Comparison of ENCODE assay signal across 15 cellular contexts in genomic region chr16:86570542-86571196, GRCh38. TPM values are rescaled to one million over a fixed set of nuclear protein-coding genes. Genes with fewer than 3 reads are reported as not detected.
A peak's percentile ranks its signal among the peaks of the same experiment; 100 is the strongest.
DNase-seq lines count a peak whose midpoint lies in the region; ATAC-seq and TF ChIP-seq lines count a peak whose summit lies in the region.
"Had no signal": no experiment of that assay in that cellular context is flagged by ENCODE, and none has a peak within 500 bp of the region (broad histone marks: within the 10 kb centered on the region; RNA-seq: fewer than 3 reads in every experiment).

No MANE protein-coding gene starts in this region.

- H3K23me2 ChIP-seq in H9 (ENCODE audit: insufficient read length, low read depth, low read length, poor library complexity, severe bottlenecking) = peaks cover 9% of the 10 kb centered on the region

- no peak overlapping the region for H2BK12ac ChIP-seq in H9 (ENCODE audit: insufficient read length, low read depth, low read length)

- H3K9ac ChIP-seq in H9 (ENCODE audit: extremely low read depth, insufficient read length, low read length) = no peak overlapping the region
- H3K9ac ChIP-seq: parathyroid adenoma had no signal

- no peak for TF ChIP-seq CTCF in H9 (conservative IDR thresholded peaks at IDR 0.05)
- no peak for TF ChIP-seq CTCF in WTC11 (IDR thresholded peaks at IDR 0.05)
- TF ChIP-seq CTCF in fibroblast of villous mesenchyme (IDR thresholded peaks at IDR 0.05; ENCODE audit: insufficient read depth, low read depth, low read length) = no peak

- no peak overlapping the region for H4K5ac ChIP-seq in H9 (ENCODE audit: insufficient read length, low read depth, low read length)

- peaks cover 2 to 3% of the 10 kb centered on the region in 2 experiments; a peak in 3 of 5 replicates for H3K9me3 Mint-ChIP-seq in H9
- no peaks in the 10 kb centered on the region for H3K9me3 Mint-ChIP-seq in WTC11
- H3K9me3 Mint-ChIP-seq: activated T-helper 1 cell treated with anti-CD3 and anti-CD28 coated beads, Interleukin-12 subunit alpha, Interleukin-12 subunit beta, Interleukin-2, Interleukin-4 antibody, amounts not matched to agents 30 ng/mL and 10 ng/mL and 1 ng/mL, durations not matched to agents 14 hours and 24 hours and 36 hours had no signal

- H3K27ac Mint-ChIP-seq in H9 (no peak overlapping the region), WTC11 (no peak overlapping the region)
- H3K27ac Mint-ChIP-seq: activated CD4-positive, alpha-beta T cell treated with anti-CD3 and anti-CD28 coated beads for 36 hours; activated T-helper 1 cell treated with anti-CD3 and anti-CD28 coated beads, Interleukin-12 subunit alpha, Interleukin-12 subunit beta, Interleukin-2, Interleukin-4 antibody, amounts not matched to agents 30 ng/mL and 10 ng/mL and 1 ng/mL, durations not matched to agents 14 hours and 24 hours and 36 hours had no signal

- H3K4me1 ChIP-seq in H9 (ENCODE audit: insufficient read depth, low read length) = peaks cover 8% of the 10 kb centered on the region; the same call in 1 of the 2 replicates
- H3K4me1 ChIP-seq: parathyroid adenoma had no signal

- no peak overlapping the region for H3T11ph ChIP-seq in H9 (ENCODE audit: low read length)

- H3K27me3 ChIP-seq in H9 (ENCODE audit: insufficient read depth, low read length) = peaks cover 89% of the 10 kb centered on the region

- intact Hi-C loops in sciatic nerve (cut with DNase I) = loop anchor here (10.0 kb wide), 1 partner anchor 184 kb away; no protein-coding TSS in a partner anchor

- no peak overlapping the region for H3K4me3 ChIP-seq in fibroblast of villous mesenchyme (ENCODE audit: low read depth, low read length)

- H2BK15ac ChIP-seq in H9 (ENCODE audit: low read depth, low read length) = no peak overlapping the region

- no peak overlapping the region for H4K8ac ChIP-seq in H9 (replicated peaks; ENCODE audit: insufficient read length, low read depth, low read length)

- H3K36me3 Mint-ChIP-seq in H9 (ENCODE audit: insufficient read depth in 1 of 3, low read depth in 3 of 3) (no peaks in the 10 kb centered on the region; a peak in 2 of 7 replicates), WTC11 (no peaks in the 10 kb centered on the region)

- no peaks in the 10 kb centered on the region for H4K20me1 ChIP-seq in H9 (ENCODE audit: control insufficient read depth, insufficient read depth, insufficient read length)

- POLR2A ChIA-PET in WTC11 (lab: Charles Lee) = no interaction called here

- H3K14ac ChIP-seq in H9 (ENCODE audit: insufficient read depth, low read length) = no peak overlapping the region

- H3K56ac ChIP-seq in H9 (ENCODE audit: insufficient read length, low read depth, low read length) = no peak overlapping the region

- H3K27me3 Mint-ChIP-seq in H9 (ENCODE audit: low read depth) (peaks cover 93% of the 10 kb centered on the region), WTC11 (ENCODE audit: low read depth) (peaks cover 94% of the 10 kb centered on the region)

- no peak overlapping the region for H2BK20ac ChIP-seq in H9 (ENCODE audit: low read depth, low read length, poor library complexity, severe bottlenecking)

- CTCF ChIA-PET in WTC11 (lab: Charles Lee) = interaction anchor here (0.7 to 2.0 kb wide), 3 partner anchors 48 to 492 kb away, joined by 3 to 12 read pairs (median 6); no protein-coding TSS in a partner anchor

- no peak overlapping the region for H3K18ac ChIP-seq in H9 (ENCODE audit: insufficient read length, low read depth, low read length)

- no peak overlapping the region for H2AK5ac ChIP-seq in H9 (ENCODE audit: insufficient read length, low read length)

- WGBS in H9 (ENCODE audit: extremely low coverage, insufficient read length, low lambda C conversion rate) = no CpG with 5 or more reads among the region's 16 CpGs

- DNase-seq in H9 (peak; percentile 32), WTC11 (ENCODE audit: low spot score) (no peak), fibroblast of villous mesenchyme (ENCODE audit: low read depth) (peak; percentile 9), sciatic nerve (ENCODE audit: low spot score) (peak; percentile 51), mucosa of gallbladder (ENCODE audit: low spot score) (no peak), RPMI8226 (no peak), AG08396 (ENCODE audit: low spot score) (no peak)
- DNase-seq: activated CD4-positive, alpha-beta T cell treated with anti-CD3 and anti-CD28 coated beads for 36 hours; left colon; NCI-H146; NCI-H82; stimulated activated CD4-positive, alpha-beta T cell treated with anti-CD3 and anti-CD28 coated beads, Interleukin-4, amount 100 ng/mL, for 4 hours; stimulated activated naive CD8-positive, alpha-beta T cell treated with anti-CD3 and anti-CD28 coated beads, Interleukin-15, Interleukin-2, amounts not matched to agents 100 U/mL and 50 U/mL, for 24 hours had no signal

- no peaks in the 10 kb centered on the region for H3K9me3 ChIP-seq in H9 (ENCODE audit: control insufficient read depth, low read depth, low read length)

- peak overlapping the region; percentile 8 for H3K4me2 ChIP-seq in H9 (ENCODE audit: insufficient read depth, insufficient read length, low read length)

- H3K79me1 ChIP-seq in H9 (ENCODE audit: insufficient read depth, low read depth, low read length, poor library complexity, severe bottlenecking) = no peaks in the 10 kb centered on the region

- peak overlapping the region in 1 of 2 experiments; percentile 19; a peak in 2 of 5 replicates for H3K4me3 Mint-ChIP-seq in H9
- peak overlapping the region; percentile 28 for H3K4me3 Mint-ChIP-seq in WTC11
- H3K4me3 Mint-ChIP-seq: activated CD4-positive, alpha-beta T cell treated with anti-CD3 and anti-CD28 coated beads for 36 hours; activated T-helper 1 cell treated with anti-CD3 and anti-CD28 coated beads, Interleukin-12 subunit alpha, Interleukin-12 subunit beta, Interleukin-2, Interleukin-4 antibody, amounts not matched to agents 30 ng/mL and 10 ng/mL and 1 ng/mL, durations not matched to agents 14 hours and 24 hours and 36 hours had no signal

- H3K4me1 Mint-ChIP-seq in H9 (peaks cover 29 to 40% of the 10 kb centered on the region in 2 experiments), WTC11 (peaks cover 58% of the 10 kb centered on the region)
- H3K4me1 Mint-ChIP-seq: activated CD4-positive, alpha-beta T cell treated with anti-CD3 and anti-CD28 coated beads for 36 hours had no signal

- no peak overlapping the region for H3K27ac ChIP-seq in H9 (ENCODE audit: insufficient read length, low read depth, low read length)
- H3K27ac ChIP-seq: parathyroid adenoma had no signal

- no peak overlapping the region for H2BK120ac ChIP-seq in H9 (ENCODE audit: low read depth, low read length, poor library complexity, severe bottlenecking)

- H4K91ac ChIP-seq in H9 (ENCODE audit: insufficient read length, low read depth, low read length) = no peak overlapping the region

- no peak overlapping the region for H3K4ac ChIP-seq in H9 (ENCODE audit: low read depth, low read length)

- H3K23ac ChIP-seq in H9 (ENCODE audit: insufficient read length, low read depth, low read length) = no peak overlapping the region

- no peak overlapping the region for H2AFZ ChIP-seq in H9 (ENCODE audit: low read length)
- H2AFZ ChIP-seq: parathyroid adenoma had no signal

- H2BK5ac ChIP-seq in H9 (ENCODE audit: insufficient read length, low read length) = no peak overlapping the region

- H3K79me2 ChIP-seq in H9 (ENCODE audit: insufficient read depth, low read length) = no peaks in the 10 kb centered on the region
- H3K79me2 ChIP-seq: parathyroid adenoma had no signal

- no peak for ATAC-seq in WTC11
- ATAC-seq in sciatic nerve = no peak
- ATAC-seq: activated CD4-positive, alpha-beta T cell treated with anti-CD3 and anti-CD28 coated beads for 36 hours; left colon; stimulated activated naive CD8-positive, alpha-beta T cell treated with anti-CD3 and anti-CD28 coated beads, Interleukin-15, Interleukin-2, amounts not matched to agents 100 U/mL and 50 U/mL, for 24 hours had no signal

TF ChIP-seq in WTC11, 78 proteins besides CTCF, POLR2A, EP300 and RAD21:
- TF ChIP-seq ZBTB21 (CRISPR knock-in tag; IDR thresholded peaks at IDR 0.05; ENCODE audit: borderline replicate concordance) (no peak), FOXJ3 (CRISPR knock-in tag; IDR thresholded peaks at IDR 0.05; ENCODE audit: borderline replicate concordance) (no peak), ZNF317 (CRISPR knock-in tag; IDR thresholded peaks at IDR 0.05; ENCODE audit: borderline replicate concordance, low read depth) (no peak), NFE2L1 (CRISPR knock-in tag; IDR thresholded peaks at IDR 0.05) (no peak)

RNA-seq across cellular contexts. Expression of gene FOXC2, which starts 4.0 kb away (rescaled TPM):
- 0.07 TPM in 1 of 2 replicates, not detected in the other for total RNA-seq in H9 (2021)
- 0.18 to 0.28 TPM (median 0.21 TPM) in 3 replicates for total RNA-seq in WTC11 (2021)
- total RNA-seq in fibroblast of villous mesenchyme = 0.64 TPM in 1 of 2 replicates, not detected in the other
- 20.0 TPM for total RNA-seq in sciatic nerve
- total RNA-seq in mucosa of gallbladder = 0.92 TPM
- total RNA-seq: activated CD4-positive, alpha-beta T cell treated with anti-CD3 and anti-CD28 coated beads for 36 hours; activated T-helper 1 cell treated with anti-CD3 and anti-CD28 coated beads, Interleukin-12 subunit alpha, Interleukin-12 subunit beta, Interleukin-2, Interleukin-4 antibody, amounts not matched to agents 30 ng/mL and 10 ng/mL and 1 ng/mL, durations not matched to agents 14 hours and 24 hours and 36 hours had no signal

RNA-seq across cellular contexts. Expression of gene FOXL1, which starts 7.7 kb away (rescaled TPM):
- total RNA-seq in H9 (2021) (0.09 and 0.18 TPM in 2 replicates), WTC11 (2021) (0.23 to 0.34 TPM (median 0.33 TPM) in 3 replicates), fibroblast of villous mesenchyme (0.86 and 3.5 TPM in 2 replicates), sciatic nerve (7.5 TPM), mucosa of gallbladder (8.2 TPM)
- total RNA-seq: activated CD4-positive, alpha-beta T cell treated with anti-CD3 and anti-CD28 coated beads for 36 hours; activated T-helper 1 cell treated with anti-CD3 and anti-CD28 coated beads, Interleukin-12 subunit alpha, Interleukin-12 subunit beta, Interleukin-2, Interleukin-4 antibody, amounts not matched to agents 30 ng/mL and 10 ng/mL and 1 ng/mL, durations not matched to agents 14 hours and 24 hours and 36 hours had no signal

RNA-seq across cellular contexts. Expression of gene MTHFSD, which starts 15.6 kb away (rescaled TPM):
- total RNA-seq in H9 (2021) (3.4 and 4.7 TPM in 2 replicates), WTC11 (2021) (14.1 to 15.7 TPM (median 15.3 TPM) in 3 replicates), fibroblast of villous mesenchyme (11.6 and 14.7 TPM in 2 replicates), sciatic nerve (19.2 TPM), mucosa of gallbladder (29.0 TPM)

Comparison
In these comparisons a context has a peak if more than half of its experiments do, and no peak if none do; other contexts are left out.
1. DNase-seq: peak in H9 (single experiment), fibroblast of villous mesenchyme (single experiment) and sciatic nerve (single experiment); none in WTC11 (single experiment), mucosa of gallbladder (single experiment), RPMI8226 (single experiment) and AG08396 (single experiment).
2. RNA of gene FOXC2, which starts 4.0 kb away (total RNA-seq): 20.0 TPM in sciatic nerve (single experiment); 0.92 TPM in mucosa of gallbladder (single experiment), 0.18 to 0.28 TPM in WTC11, 0.07 TPM in H9 and 0.64 TPM in fibroblast of villous mesenchyme; every median in the first group is over 10 times any median in the second.